In genomic region chr9:122949696-122950095, GRCh38 we compare ENCODE assay signal across 2 cellular contexts.
TF ChIP-seq lines count a peak whose summit lies in the region.

No MANE protein-coding gene starts in this region.

TF ChIP-seq in IMR-90, 13 proteins besides CTCF, POLR2A, EP300 and RAD21:
- TF ChIP-seq FOS (IDR thresholded peaks at IDR 0.05; ENCODE audit: low read depth, low read length) (no peak), MAZ (IDR thresholded peaks at IDR 0.05; ENCODE audit: borderline replicate concordance, low read depth, low read length) (no peak), CEBPB (IDR thresholded peaks at IDR 0.05; ENCODE audit: low read depth, low read length) (no peak), NFE2L2 (IDR thresholded peaks at IDR 0.05; ENCODE audit: low read depth, low read length) (no peak), CHD1 (IDR thresholded peaks at IDR 0.05; ENCODE audit: low read depth, low read length) (no peak), MXI1 (IDR thresholded peaks at IDR 0.05; ENCODE audit: borderline replicate concordance, low read depth, low read length) (no peak), SMC3 (IDR thresholded peaks at IDR 0.05; ENCODE audit: low read depth, low read length) (no peak), MAFK (IDR thresholded peaks at IDR 0.05; ENCODE audit: low read depth, low read length) (no peak), RCOR1 (IDR thresholded peaks at IDR 0.05; ENCODE audit: insufficient replicate concordance, low read length) (no peak), BHLHE40 (IDR thresholded peaks at IDR 0.05; ENCODE audit: low read depth, low read length) (no peak), RFX5 (IDR thresholded peaks at IDR 0.05; ENCODE audit: low read depth, low read length) (no peak)
- TF ChIP-seq, protein P1, sequence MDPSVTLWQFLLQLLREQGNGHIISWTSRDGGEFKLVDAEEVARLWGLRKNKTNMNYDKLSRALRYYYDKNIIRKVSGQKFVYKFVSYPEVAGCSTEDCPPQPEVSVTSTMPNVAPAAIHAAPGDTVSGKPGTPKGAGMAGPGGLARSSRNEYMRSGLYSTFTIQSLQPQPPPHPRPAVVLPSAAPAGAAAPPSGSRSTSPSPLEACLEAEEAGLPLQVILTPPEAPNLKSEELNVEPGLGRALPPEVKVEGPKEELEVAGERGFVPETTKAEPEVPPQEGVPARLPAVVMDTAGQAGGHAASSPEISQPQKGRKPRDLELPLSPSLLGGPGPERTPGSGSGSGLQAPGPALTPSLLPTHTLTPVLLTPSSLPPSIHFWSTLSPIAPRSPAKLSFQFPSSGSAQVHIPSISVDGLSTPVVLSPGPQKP (IDR thresholded peaks at IDR 0.05; ENCODE audit: borderline replicate concordance, low read depth, low read length): no peak
- TF ChIP-seq, protein P2, sequence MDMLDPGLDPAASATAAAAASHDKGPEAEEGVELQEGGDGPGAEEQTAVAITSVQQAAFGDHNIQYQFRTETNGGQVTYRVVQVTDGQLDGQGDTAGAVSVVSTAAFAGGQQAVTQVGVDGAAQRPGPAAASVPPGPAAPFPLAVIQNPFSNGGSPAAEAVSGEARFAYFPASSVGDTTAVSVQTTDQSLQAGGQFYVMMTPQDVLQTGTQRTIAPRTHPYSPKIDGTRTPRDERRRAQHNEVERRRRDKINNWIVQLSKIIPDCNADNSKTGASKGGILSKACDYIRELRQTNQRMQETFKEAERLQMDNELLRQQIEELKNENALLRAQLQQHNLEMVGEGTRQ (IDR thresholded peaks at IDR 0.05; ENCODE audit: low read depth, low read length): no peak

TF ChIP-seq in WTC11, 78 proteins besides CTCF, POLR2A, EP300 and RAD21:
- TF ChIP-seq ERG (CRISPR knock-in tag; IDR thresholded peaks at IDR 0.05): no peak
TF ChIP-seq in WTC11: peak in this region for 0.
